ENCODE assay signal across 1 cellular context in the genomic region with DNA sequence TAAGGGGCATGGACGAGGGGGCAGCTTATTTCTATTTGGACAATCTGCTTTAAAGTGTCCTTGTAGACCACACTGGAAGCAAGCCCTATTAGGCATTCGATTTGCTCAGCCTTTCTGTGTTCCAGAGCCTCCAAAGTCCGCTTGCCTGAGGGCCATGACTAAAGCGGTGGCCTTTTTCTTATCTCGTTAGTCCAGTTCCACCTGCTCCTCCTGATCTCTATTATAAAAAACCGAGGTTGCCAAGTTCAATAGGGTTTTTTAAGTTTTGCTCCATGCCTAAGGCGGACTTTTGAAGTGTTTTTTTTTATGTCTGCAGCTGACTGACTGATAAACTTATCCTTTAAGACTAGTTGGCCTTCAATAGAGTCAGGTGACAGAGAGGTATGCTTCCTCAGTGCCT.
TF ChIP-seq lines count a peak whose summit lies in the region.
"Not testable (repeated sequence)": the region's sequence is repeated elsewhere in the genome, so short reads cannot be mapped to it uniquely, and the experiment has no call there.

No MANE protein-coding gene starts in this region.

TF ChIP-seq in K562, 482 proteins besides CTCF, POLR2A, EP300 and RAD21:
- TF ChIP-seq MTA2 (IDR thresholded peaks at IDR 0.05; ENCODE audit: low read depth) (peak; percentile 60), GATA2 (CRISPR knock-in tag; IDR thresholded peaks at IDR 0.05) (peak; percentile 66), RCOR1 (IDR thresholded peaks at IDR 0.05; ENCODE audit: borderline replicate concordance in 1 of 2, low read depth in 2 of 2, low read length in 2 of 2) (peak in 1 of 2 experiments; percentile 60; a peak in 1 of 4 replicates), PML (IDR thresholded peaks at IDR 0.05; ENCODE audit: low read length) (peak; percentile 44; the same call in 1 of the 2 replicates), TBL1XR1 (IDR thresholded peaks at IDR 0.05; ENCODE audit: low read length in 2 of 2) (0 out of 4 replicates have a peak, but pooled peaks of 1 of the 2 experiments have one; percentile 27), SMARCA4 (IDR thresholded peaks at IDR 0.05) (peak; percentile 57; the same call in 1 of the 2 replicates), ZBTB17 (CRISPR knock-in tag; IDR thresholded peaks at IDR 0.05) (peak; percentile 52; the same call in 1 of the 2 replicates), RAD51 (IDR thresholded peaks at IDR 0.05; ENCODE audit: borderline replicate concordance, low read depth) (peak; percentile 20; the same call in 1 of the 2 replicates), ZNF384 (IDR thresholded peaks at IDR 0.05; ENCODE audit: low read depth, low read length) (peak; percentile 78), SOX6 (IDR thresholded peaks at IDR 0.05) (peak; percentile 48), NFIC (IDR thresholded peaks at IDR 0.05) (peak; percentile 34; the same call in 1 of the 2 replicates), POLR2AphosphoS5 (IDR thresholded peaks at IDR 0.05; ENCODE audit: control insufficient read depth, insufficient read depth, low read depth, low read length) (0 out of 2 replicates have a peak, but pooled peaks have one; percentile 44), DPF2 (IDR thresholded peaks at IDR 0.05) (peak; percentile 62), TEAD4 (IDR thresholded peaks at IDR 0.05; ENCODE audit: low read length) (peak; percentile 75), TCF3 (CRISPR knock-in tag; IDR thresholded peaks at IDR 0.05) (peak; percentile 84), TRIM24 (IDR thresholded peaks at IDR 0.05) (0 out of 4 replicates have a peak, but pooled peaks of 1 of the 2 experiments have one; percentile 17), MLLT1 (IDR thresholded peaks at IDR 0.05) (peak in 1 of 2 experiments; percentile 58; a peak in 1 of 4 replicates), CBFA2T3 (IDR thresholded peaks at IDR 0.05) (peak; percentile 83), ZSCAN29 (IDR thresholded peaks at IDR 0.05) (peak; percentile 84), ARID1B (IDR thresholded peaks at IDR 0.05) (peak; percentile 83), FOXM1 (IDR thresholded peaks at IDR 0.05; ENCODE audit: low read depth) (peak; percentile 37; the same call in 1 of the 2 replicates), STAT5A (IDR thresholded peaks at IDR 0.05; ENCODE audit: borderline replicate concordance, low read length) (peak; percentile 40; the same call in 1 of the 2 replicates), NCOR1 (IDR thresholded peaks at IDR 0.05) (peak; percentile 67), KDM1A (IDR thresholded peaks at IDR 0.05) (peak; percentile 40 to 52; a peak in 2 of 4 replicates), KLF16 (IDR thresholded peaks at IDR 0.05) (peak; percentile 36; the same call in 1 of the 2 replicates), CBFA2T2 (conservative IDR thresholded peaks at IDR 0.05) (peak; percentile 74), SMAD4 (CRISPR knock-in tag; conservative IDR thresholded peaks at IDR 0.05) (0 out of 2 replicates have a peak, but pooled peaks have one; percentile 16), SMARCE1 (IDR thresholded peaks at IDR 0.05) (peak; percentile 20; the same call in 1 of the 2 replicates), CCNT2 (IDR thresholded peaks at IDR 0.05; ENCODE audit: borderline replicate concordance, extremely low read depth, insufficient read length, low read depth, low read length) (peak; percentile 19), TAL1 (IDR thresholded peaks at IDR 0.05) (peak; percentile 85)
- not testable (repeated sequence) for TF ChIP-seq TEAD4 (CRISPR knock-in tag; IDR thresholded peaks at IDR 0.05; ENCODE audit: borderline replicate concordance); FOXM1 (CRISPR knock-in tag; IDR thresholded peaks at IDR 0.05; ENCODE audit: low read depth)
- TF ChIP-seq, protein P1, sequence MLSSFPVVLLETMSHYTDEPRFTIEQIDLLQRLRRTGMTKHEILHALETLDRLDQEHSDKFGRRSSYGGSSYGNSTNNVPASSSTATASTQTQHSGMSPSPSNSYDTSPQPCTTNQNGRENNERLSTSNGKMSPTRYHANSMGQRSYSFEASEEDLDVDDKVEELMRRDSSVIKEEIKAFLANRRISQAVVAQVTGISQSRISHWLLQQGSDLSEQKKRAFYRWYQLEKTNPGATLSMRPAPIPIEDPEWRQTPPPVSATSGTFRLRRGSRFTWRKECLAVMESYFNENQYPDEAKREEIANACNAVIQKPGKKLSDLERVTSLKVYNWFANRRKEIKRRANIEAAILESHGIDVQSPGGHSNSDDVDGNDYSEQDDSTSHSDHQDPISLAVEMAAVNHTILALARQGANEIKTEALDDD (IDR thresholded peaks at IDR 0.05) = peak; percentile 72
